Comparison of ENCODE assay signal across 1 cellular context in the genomic region with DNA sequence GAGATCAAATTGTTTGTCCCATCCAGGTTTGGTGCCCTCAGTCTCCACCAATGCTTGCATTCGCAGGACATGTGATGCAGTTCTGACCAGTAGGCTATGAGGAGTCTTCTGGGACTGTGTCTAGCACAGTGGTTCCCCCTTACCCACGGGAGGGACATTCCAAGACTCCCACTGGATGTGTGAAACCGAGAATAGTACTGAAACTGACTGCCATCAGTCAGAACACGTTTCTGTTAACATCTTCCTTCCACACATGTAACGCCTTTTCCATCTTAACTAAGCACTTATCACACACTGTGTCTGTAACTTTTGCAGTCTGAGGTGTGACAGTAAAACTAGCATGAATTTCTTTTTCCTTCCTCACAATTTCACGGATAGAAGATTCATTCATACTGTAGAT.
TF ChIP-seq lines count a peak whose summit lies in the region.

No MANE protein-coding gene starts in this region.

TF ChIP-seq in WTC11, 78 proteins besides CTCF, POLR2A, EP300 and RAD21 (continued from another document):
- TF ChIP-seq ZNF263 (CRISPR knock-in tag; IDR thresholded peaks at IDR 0.05; ENCODE audit: low read depth) (no peak), FOXJ3 (CRISPR knock-in tag; IDR thresholded peaks at IDR 0.05; ENCODE audit: borderline replicate concordance) (no peak), CREM (CRISPR knock-in tag; IDR thresholded peaks at IDR 0.05) (no peak), NFE2L1 (CRISPR knock-in tag; IDR thresholded peaks at IDR 0.05) (no peak)
- TF ChIP-seq, protein P1, sequence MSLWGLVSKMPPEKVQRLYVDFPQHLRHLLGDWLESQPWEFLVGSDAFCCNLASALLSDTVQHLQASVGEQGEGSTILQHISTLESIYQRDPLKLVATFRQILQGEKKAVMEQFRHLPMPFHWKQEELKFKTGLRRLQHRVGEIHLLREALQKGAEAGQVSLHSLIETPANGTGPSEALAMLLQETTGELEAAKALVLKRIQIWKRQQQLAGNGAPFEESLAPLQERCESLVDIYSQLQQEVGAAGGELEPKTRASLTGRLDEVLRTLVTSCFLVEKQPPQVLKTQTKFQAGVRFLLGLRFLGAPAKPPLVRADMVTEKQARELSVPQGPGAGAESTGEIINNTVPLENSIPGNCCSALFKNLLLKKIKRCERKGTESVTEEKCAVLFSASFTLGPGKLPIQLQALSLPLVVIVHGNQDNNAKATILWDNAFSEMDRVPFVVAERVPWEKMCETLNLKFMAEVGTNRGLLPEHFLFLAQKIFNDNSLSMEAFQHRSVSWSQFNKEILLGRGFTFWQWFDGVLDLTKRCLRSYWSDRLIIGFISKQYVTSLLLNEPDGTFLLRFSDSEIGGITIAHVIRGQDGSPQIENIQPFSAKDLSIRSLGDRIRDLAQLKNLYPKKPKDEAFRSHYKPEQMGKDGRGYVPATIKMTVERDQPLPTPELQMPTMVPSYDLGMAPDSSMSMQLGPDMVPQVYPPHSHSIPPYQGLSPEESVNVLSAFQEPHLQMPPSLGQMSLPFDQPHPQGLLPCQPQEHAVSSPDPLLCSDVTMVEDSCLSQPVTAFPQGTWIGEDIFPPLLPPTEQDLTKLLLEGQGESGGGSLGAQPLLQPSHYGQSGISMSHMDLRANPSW (CRISPR knock-in tag; conservative IDR thresholded peaks at IDR 0.05; ENCODE audit: low read depth): no peak
- TF ChIP-seq, protein P2, sequence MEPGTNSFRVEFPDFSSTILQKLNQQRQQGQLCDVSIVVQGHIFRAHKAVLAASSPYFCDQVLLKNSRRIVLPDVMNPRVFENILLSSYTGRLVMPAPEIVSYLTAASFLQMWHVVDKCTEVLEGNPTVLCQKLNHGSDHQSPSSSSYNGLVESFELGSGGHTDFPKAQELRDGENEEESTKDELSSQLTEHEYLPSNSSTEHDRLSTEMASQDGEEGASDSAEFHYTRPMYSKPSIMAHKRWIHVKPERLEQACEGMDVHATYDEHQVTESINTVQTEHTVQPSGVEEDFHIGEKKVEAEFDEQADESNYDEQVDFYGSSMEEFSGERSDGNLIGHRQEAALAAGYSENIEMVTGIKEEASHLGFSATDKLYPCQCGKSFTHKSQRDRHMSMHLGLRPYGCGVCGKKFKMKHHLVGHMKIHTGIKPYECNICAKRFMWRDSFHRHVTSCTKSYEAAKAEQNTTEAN (CRISPR knock-in tag; IDR thresholded peaks at IDR 0.05): no peak
